Comparison of ENCODE assay signal across 9 cellular contexts in genomic region chr11:132126973-132127900, GRCh38.
DNase-seq lines count a peak whose midpoint lies in the region; ATAC-seq and TF ChIP-seq lines count a peak whose summit lies in the region.
"Had no signal": no experiment of that assay in that cellular context is flagged by ENCODE, and none has a peak within 500 bp of the region (broad histone marks: within the 10 kb centered on the region; RNA-seq: fewer than 3 reads in every experiment).

No MANE protein-coding gene starts in this region.

- peak overlapping the region; percentile 35 to 46 for H3K4me3 ChIP-seq in right atrium auricular region

- H3K27me3 ChIP-seq in right atrium auricular region, result no peaks in the 10 kb centered on the region

- no peaks in the 10 kb centered on the region for H3K9me3 ChIP-seq in right atrium auricular region

- intact Hi-C loops in sciatic nerve (cut with DNase I), result loop anchor here (5.0 kb wide), 1 partner anchor 260 kb away; no protein-coding TSS in a partner anchor

- peaks cover 0 to 24% of the 10 kb centered on the region in 2 donors for H3K4me1 ChIP-seq in right atrium auricular region

- peak; percentile 94 for ATAC-seq in sciatic nerve

- H3K36me3 ChIP-seq in right atrium auricular region, result no peaks in the 10 kb centered on the region

- DNase-seq in DMS79 (lab: John Stamatoyannopoulos, UW) (peak; percentile 24), NCI-H1092 treated with DMSO at 0.1 percent for 48 hours (lab: John Stamatoyannopoulos, UW) (peak; percentile 94), amniotic stem cell (lab: John Stamatoyannopoulos, UW) (peak; percentile 87), right atrium auricular region (ENCODE audit: low spot score) (peak; percentile 83), sciatic nerve (ENCODE audit: low spot score) (peak; percentile 86), GF-D8 (lab: John Stamatoyannopoulos, UW) (no peak), cortex of kidney (lab: John Stamatoyannopoulos, UW) (no peak)
- no peak for DNase-seq in stimulated activated CD4-positive, alpha-beta T cell treated with anti-CD3 and anti-CD28 coated beads, Interleukin-4, amount 100 ng/mL, for 24 hours
- DNase-seq: naive B cell had no signal

- TF ChIP-seq CTCF in right atrium auricular region (IDR thresholded peaks at IDR 0.05), result peak; percentile 24 to 71

- peak overlapping the region; percentile 65 to 68 for H3K27ac ChIP-seq in right atrium auricular region

Comparison
In these comparisons a context has a peak if more than half of its experiments do, and no peak if none do; other contexts are left out.
1. DNase-seq: peak in DMS79 (single experiment), NCI-H1092 treated with DMSO at 0.1 percent for 48 hours (single experiment), amniotic stem cell (single experiment), right atrium auricular region (single experiment) and sciatic nerve (single experiment); none in GF-D8 (single experiment), stimulated activated CD4-positive, alpha-beta T cell treated with anti-CD3 and anti-CD28 coated beads, Interleukin-4, amount 100 ng/mL, for 24 hours (single experiment) and cortex of kidney (single experiment).